8 cellular contexts compared by ENCODE assay signal in genomic region chr5:146533260-146533857, GRCh38. TPM values are rescaled to one million over a fixed set of nuclear protein-coding genes. Genes with fewer than 3 reads are reported as not detected.
DNase-seq lines count a peak whose midpoint lies in the region; ATAC-seq and TF ChIP-seq lines count a peak whose summit lies in the region.

No MANE protein-coding gene starts in this region.

- H3F3A ChIP-seq in Loucy (ENCODE audit: low read depth) = no peaks in the 10 kb centered on the region

- peak overlapping the region; percentile 1 for H3K27ac Mint-ChIP-seq in progenitor cell of endocrine pancreas

- in situ Hi-C loops in HAP-1 (cut with MboI; ENCODE audit: low sequenced_read_pairs) = loop anchor here (10.0 to 25.0 kb wide), 2 partner anchors 651 to 1029 kb away; no protein-coding TSS in a partner anchor

- DNase-seq in GM10248 (ENCODE audit: extremely low spot score) (peak; percentile 73), HAP-1 (ENCODE audit: low spot score in 2 of 2) (peak; percentile 68 to 88), RWPE2 (ENCODE audit: low spot score) (peak; percentile 76), glomerular endothelial cell (ENCODE audit: extremely low read depth, low read depth, low spot score) (peak; percentile 20), progenitor cell of endocrine pancreas (ENCODE audit: low spot score, unreplicated experiment) (peak; percentile 60), aorta (peak; percentile 71 to 87)
- DNase-seq in activated effector memory CD4-positive, alpha-beta T cell treated with Interleukin-2 at 50 U/mL for 16 hours = peak; percentile 55

- H3K9ac ChIP-seq in Loucy (ENCODE audit: low read depth, low read length, poor library complexity, severe bottlenecking) = no peak overlapping the region

- peak overlapping the region; percentile 77; the same call in 1 of the 2 replicates for H2AFZ ChIP-seq in Loucy (ENCODE audit: low read length)

- WGBS in aorta, 2 donors = 31 to 33% methylated on average over 7 of the region's 7 CpGs

- H3K4me1 ChIP-seq in HAP-1 (no peaks in the 10 kb centered on the region), Loucy (ENCODE audit: insufficient read depth, low read length, poor library complexity, severe bottlenecking) (no peaks in the 10 kb centered on the region), RWPE2 (ENCODE audit: insufficient read depth, poor library complexity, severe bottlenecking) (peaks cover 1% of the 10 kb centered on the region), aorta (ENCODE audit: control insufficient read depth in 1 of 2, insufficient read depth in 2 of 2, low read length in 2 of 2) (no peaks in the 10 kb centered on the region)

- H3K27me3 ChIP-seq in HAP-1 (ENCODE audit: low read depth) (no peaks in the 10 kb centered on the region), Loucy (ENCODE audit: insufficient read depth, low read length, poor library complexity, severe bottlenecking) (no peaks in the 10 kb centered on the region), RWPE2 (ENCODE audit: insufficient read depth, poor library complexity, severe bottlenecking) (no peaks in the 10 kb centered on the region), aorta (ENCODE audit: control insufficient read depth in 1 of 2, insufficient read depth in 2 of 2, low read length in 1 of 2) (no peaks in the 10 kb centered on the region)

- H4K20me1 ChIP-seq in Loucy (ENCODE audit: insufficient read depth, low read length, poor library complexity, severe bottlenecking) = no peaks in the 10 kb centered on the region

- H3K27me3 Mint-ChIP-seq in progenitor cell of endocrine pancreas = no peaks in the 10 kb centered on the region

- H3K4me3 Mint-ChIP-seq in progenitor cell of endocrine pancreas (ENCODE audit: low read depth) = no peak overlapping the region

- POLR2A ChIA-PET in GM10248 (lab: Yijun Ruan, JAX) = no interaction called here

- H3K4me1 Mint-ChIP-seq in progenitor cell of endocrine pancreas (ENCODE audit: low read depth) = peaks cover 4% of the 10 kb centered on the region

- no peak overlapping the region for H3K4me2 ChIP-seq in Loucy (ENCODE audit: low read depth, low read length, poor library complexity, severe bottlenecking)

- CTCF ChIA-PET in GM10248 (lab: Yijun Ruan, JAX) = interaction anchor here (0.6 to 6.9 kb wide), 23 partner anchors 9 to 660 kb away, joined by 3 to 76 read pairs (median 5); partner anchors contain the start of gene GPR151

- ATAC-seq in RWPE2 (ENCODE audit: low read depth) (peak; percentile 92), aorta (ENCODE audit: low FRiP score) (peak; percentile 82)

- H3K27ac ChIP-seq in RWPE2 (ENCODE audit: poor library complexity, severe bottlenecking) = no peak overlapping the region
- no peak overlapping the region for H3K27ac ChIP-seq in aorta (ENCODE audit: low read depth in 1 of 2, low read length in 2 of 2)

- peak; percentile 83 for TF ChIP-seq CTCF in GM10248 (IDR thresholded peaks at IDR 0.05; ENCODE audit: control extremely low read depth, extremely low read depth, low read depth, missing control alignments)
- peak; percentile 88 for TF ChIP-seq CTCF in Loucy (conservative IDR thresholded peaks at IDR 0.05; ENCODE audit: low read length)
- TF ChIP-seq CTCF in RWPE2 (IDR thresholded peaks at IDR 0.05; ENCODE audit: poor library complexity, severe bottlenecking) = peak; percentile 99
- TF ChIP-seq CTCF in progenitor cell of endocrine pancreas (IDR thresholded peaks at IDR 0.05; ENCODE audit: unreplicated experiment) = peak; percentile 87

- no peaks in the 10 kb centered on the region for H3K9me3 Mint-ChIP-seq in progenitor cell of endocrine pancreas (ENCODE audit: low read depth)

- H3K79me2 ChIP-seq in Loucy (ENCODE audit: insufficient read depth, low read length) = no peaks in the 10 kb centered on the region

- H3K9me3 ChIP-seq in HAP-1 = no peaks in the 10 kb centered on the region
- no peaks in the 10 kb centered on the region for H3K9me3 ChIP-seq in Loucy (ENCODE audit: insufficient read depth, low read depth, low read length)
- H3K9me3 ChIP-seq in RWPE2 (ENCODE audit: severe bottlenecking) = no peaks in the 10 kb centered on the region
- no peaks in the 10 kb centered on the region for H3K9me3 ChIP-seq in aorta (ENCODE audit: control insufficient read depth, low read length)

- no peaks in the 10 kb centered on the region for H3K9me2 ChIP-seq in Loucy (replicated peaks; ENCODE audit: low read depth, low read length)

- H3K36me3 Mint-ChIP-seq in progenitor cell of endocrine pancreas (ENCODE audit: insufficient read depth) = no peaks in the 10 kb centered on the region

- H3K36me3 ChIP-seq in HAP-1 (replicated peaks) (no peaks in the 10 kb centered on the region), Loucy (ENCODE audit: insufficient read depth, low read length) (no peaks in the 10 kb centered on the region), RWPE2 (ENCODE audit: low read depth) (no peaks in the 10 kb centered on the region), aorta (ENCODE audit: control insufficient read depth in 1 of 2, insufficient read depth in 2 of 2, low read length in 1 of 2) (no peaks in the 10 kb centered on the region)

- no peak overlapping the region for H3K4me3 ChIP-seq in HAP-1
- H3K4me3 ChIP-seq in Loucy (ENCODE audit: low read length, poor library complexity, severe bottlenecking) = no peak overlapping the region
- no peak overlapping the region for H3K4me3 ChIP-seq in RWPE2 (ENCODE audit: severe bottlenecking)
- no peak overlapping the region for H3K4me3 ChIP-seq in aorta (ENCODE audit: low read length in 2 of 2)

- intact Hi-C loops in aorta (cut with DNase I) = no loop called here

RNA-seq across cellular contexts. Expression of gene GPR151, which starts 17.4 kb away (rescaled TPM):
- total RNA-seq in glomerular endothelial cell = not detected in 2 replicates
- not detected in 2 replicates for total RNA-seq in progenitor cell of endocrine pancreas
- under 1 TPM in 1 of 2 donors, not detected in 1; 0.10 TPM for total RNA-seq in aorta
- not detected for polyA plus RNA-seq in aorta

Comparison
In these comparisons a context has a peak if more than half of its experiments do, and no peak if none do; other contexts are left out.
1. DNase-seq: peak in every context shown above with its lines; median percentile 79 in aorta; 78 in HAP-1; 76 in RWPE2; 73 in GM10248; 60 in progenitor cell of endocrine pancreas; 55 in activated effector memory CD4-positive, alpha-beta T cell treated with Interleukin-2 at 50 U/mL for 16 hours; 20 in glomerular endothelial cell.